In genomic region chr19:44988896-44989563, GRCh38 we compare ENCODE assay signal across 8 cellular contexts. TPM values are rescaled to one million over a fixed set of nuclear protein-coding genes. Genes with fewer than 3 reads are reported as not detected.
DNase-seq lines count a peak whose midpoint lies in the region; ATAC-seq and TF ChIP-seq lines count a peak whose summit lies in the region.

No MANE protein-coding gene starts in this region.

- intact Hi-C loops in prostate gland (cut with DNase I), result no loop called here
- intact Hi-C loops in uterus (cut with DNase I; ENCODE audit: low total_unique reads), result no loop called here

- H4K20me1 ChIP-seq in GM23248 (ENCODE audit: insufficient read depth), result no peaks in the 10 kb centered on the region

- H3K36me3 ChIP-seq in GM23248 (ENCODE audit: low read depth) (no peaks in the 10 kb centered on the region; the same call in 1 of the 2 replicates), Peyer's patch (peaks cover 0 to 87% (median 0%) of the 10 kb centered on the region in 3 donors), gastroesophageal sphincter (peaks cover 0 to 100% of the 10 kb centered on the region in 2 donors), prostate gland (peaks cover 3 to 6% of the 10 kb centered on the region in 2 donors), uterus (no peaks in the 10 kb centered on the region)

- H2AFZ ChIP-seq in GM23248, result no peak overlapping the region

- DNase-seq in AML-193 (lab: John Stamatoyannopoulos, UW) (peak; percentile 19 to 39), GM23248 (peak; percentile 87), Peyer's patch (peak; percentile 64 to 88 (median 81)), prostate gland (ENCODE audit: low spot score) (peak; percentile 40), uterus (peak; percentile 58 to 61)
- peak; percentile 51 for DNase-seq in activated T-helper 9 cell treated with anti-CD3 and anti-CD28 coated beads, Interleukin-2, amount 50 U/mL, for 16 hours (ENCODE audit: low read depth)

- in situ Hi-C loops in GM23248 (cut with MboI), result no loop called here

- H3K9ac ChIP-seq in GM23248, result no peak overlapping the region

- no peaks in the 10 kb centered on the region for H3K9me2 ChIP-seq in GM23248 (ENCODE audit: insufficient read depth)

- no peak overlapping the region for H3K4me2 ChIP-seq in GM23248 (ENCODE audit: unreplicated experiment)

- H3F3A ChIP-seq in GM23248 (ENCODE audit: insufficient read depth), result no peaks in the 10 kb centered on the region

- 60 to 62% methylated on average over 15 of the region's 15 CpGs for WGBS in GM23248 (ENCODE audit: low coverage in 1 of 2, low lambda C conversion rate in 2 of 2, missing lambda C conversion rate in 2 of 2), 2 experiments
- 56% methylated on average over 7 of the region's 15 CpGs; no CpG with 5 or more reads in 1 of the 2 donors for WGBS in gastroesophageal sphincter (ENCODE audit: low coverage in 1 of 2), 2 donors
- WGBS in prostate gland, result 77% methylated on average over 15 of the region's 15 CpGs

- H3K79me2 ChIP-seq in GM23248 (ENCODE audit: insufficient read depth), result no peaks in the 10 kb centered on the region

- TF ChIP-seq CTCF in Peyer's patch (IDR thresholded peaks at IDR 0.05) (peak; percentile 43 to 86 (median 72)), gastroesophageal sphincter (IDR thresholded peaks at IDR 0.05) (peak in 3 of 4 experiments; percentile 55 to 66 (median 59)), prostate gland (IDR thresholded peaks at IDR 0.05) (peak in 2 of 4 experiments; percentile 51 to 55), uterus (IDR thresholded peaks at IDR 0.05) (peak in 3 of 4 experiments; percentile 24 to 35 (median 30))

- peak; percentile 57 for ATAC-seq in gastroesophageal sphincter
- no peak for ATAC-seq in GM21515 (IDR thresholded peaks at IDR 0.05; ENCODE audit: unreplicated experiment)

- H3K4me3 ChIP-seq in GM23248 (no peak overlapping the region), Peyer's patch (no peak overlapping the region), gastroesophageal sphincter (no peak overlapping the region), prostate gland (no peak overlapping the region), uterus (no peak overlapping the region)

- TF ChIP-seq POLR2A in Peyer's patch (IDR thresholded peaks at IDR 0.05) (no peak), gastroesophageal sphincter (IDR thresholded peaks at IDR 0.05) (no peak), prostate gland (IDR thresholded peaks at IDR 0.05) (no peak), uterus (IDR thresholded peaks at IDR 0.05) (no peak)

- H3K27me3 ChIP-seq in GM23248 (replicated peaks; ENCODE audit: insufficient read depth) (no peaks in the 10 kb centered on the region), Peyer's patch (no peaks in the 10 kb centered on the region), gastroesophageal sphincter (no peaks in the 10 kb centered on the region), prostate gland (replicated peaks; ENCODE audit: insufficient read depth) (no peaks in the 10 kb centered on the region), uterus (no peaks in the 10 kb centered on the region)

- H3K9me3 ChIP-seq in GM23248 (ENCODE audit: low read depth), result no peaks in the 10 kb centered on the region
- no peaks in the 10 kb centered on the region for H3K9me3 ChIP-seq in Peyer's patch
- no peaks in the 10 kb centered on the region for H3K9me3 ChIP-seq in gastroesophageal sphincter
- no peaks in the 10 kb centered on the region for H3K9me3 ChIP-seq in prostate gland
- no peaks in the 10 kb centered on the region for H3K9me3 ChIP-seq in uterus

- H3K27ac ChIP-seq in GM23248 (no peak overlapping the region), Peyer's patch (peak overlapping the region in 1 of 4 donors; percentile 42), gastroesophageal sphincter (no peak overlapping the region), prostate gland (no peak overlapping the region), uterus (no peak overlapping the region)

- no peak for TF ChIP-seq EP300 in gastroesophageal sphincter (IDR thresholded peaks at IDR 0.05)

- no peaks in the 10 kb centered on the region for H3K4me1 ChIP-seq in GM23248 (ENCODE audit: insufficient read depth)
- H3K4me1 ChIP-seq in Peyer's patch, result no peaks in the 10 kb centered on the region
- H3K4me1 ChIP-seq in gastroesophageal sphincter, result peaks cover 0 to 5% (median 0%) of the 10 kb centered on the region in 3 donors
- H3K4me1 ChIP-seq in prostate gland (replicated peaks), result no peaks in the 10 kb centered on the region
- H3K4me1 ChIP-seq in uterus, result no peaks in the 10 kb centered on the region

RNA-seq across cellular contexts. Expression of gene RELB, which starts 12.2 kb away (rescaled TPM):
- 9.7 and 12.5 TPM in 2 replicates for total RNA-seq in GM23248 (2014; rRNA removed; shearing (Covaris generic))
- polyA plus RNA-seq in GM23248 (2016; fragmentation: Nextera tagmentation; extraction: Ambion mirVana), result 7.6 and 10.0 TPM in 2 replicates
- total RNA-seq in Peyer's patch (10 to 100 TPM; 13.3 to 49.8 (median 20.4) TPM), gastroesophageal sphincter (1 to 10 TPM; 4.0 to 9.2 (median 6.0) TPM), prostate gland (10 to 100 TPM; 11.0 to 13.0 TPM), uterus (10 to 100 TPM in 2 of 4 donors, 1 to 10 TPM in 2; 1.0 to 52.4 (median 13.9) TPM)

RNA-seq across cellular contexts. Expression of gene CLPTM1, which starts 33.9 kb away (rescaled TPM):
- total RNA-seq in GM23248 (2014; rRNA removed; shearing (Covaris generic)), result 40.5 and 42.5 TPM in 2 replicates
- polyA plus RNA-seq in GM23248 (2016; fragmentation: Nextera tagmentation; extraction: Ambion mirVana), result 103 and 109 TPM in 2 replicates
- total RNA-seq in Peyer's patch, result 100 to 1,000 TPM in 3 of 4 donors, 10 to 100 TPM in 1; 95.7 to 156 (median 125) TPM
- 10 to 100 TPM; 41.7 to 76.3 (median 43.2) TPM for total RNA-seq in gastroesophageal sphincter
- total RNA-seq in prostate gland, result 100 to 1,000 TPM; 102 to 185 TPM
- total RNA-seq in uterus, result 10 to 100 TPM; 30.6 to 99.5 (median 64.2) TPM

RNA-seq across cellular contexts. Expression of gene APOC2, which starts 43.2 kb away (rescaled TPM):
- total RNA-seq in GM23248 (2014; rRNA removed; shearing (Covaris generic)), result not detected in 2 replicates
- not detected in 2 replicates for polyA plus RNA-seq in GM23248 (2016; fragmentation: Nextera tagmentation; extraction: Ambion mirVana)
- total RNA-seq in Peyer's patch (10 to 100 TPM in 2 of 4 donors, 1 to 10 TPM in 2; 4.5 to 13.8 (median 9.5) TPM), gastroesophageal sphincter (not detected), prostate gland (not detected), uterus (not detected)

RNA-seq across cellular contexts. Expression of gene APOC4, which starts 47.0 kb away (rescaled TPM):
- total RNA-seq in GM23248 (2014; rRNA removed; shearing (Covaris generic)), result not detected in 2 replicates
- polyA plus RNA-seq in GM23248 (2016; fragmentation: Nextera tagmentation; extraction: Ambion mirVana), result not detected in 2 replicates
- total RNA-seq in Peyer's patch (not detected), gastroesophageal sphincter (not detected), prostate gland (not detected), uterus (not detected)

RNA-seq across cellular contexts. Expression of gene CLASRP, which starts 49.8 kb away (rescaled TPM):
- 12.3 and 45.1 TPM in 2 replicates for total RNA-seq in GM23248 (2014; rRNA removed; shearing (Covaris generic))
- polyA plus RNA-seq in GM23248 (2016; fragmentation: Nextera tagmentation; extraction: Ambion mirVana), result 9.2 and 10.1 TPM in 2 replicates
- total RNA-seq in Peyer's patch (100 to 1,000 TPM in 3 of 4 donors, 10 to 100 TPM in 1; 94.2 to 310 (median 147) TPM), gastroesophageal sphincter (10 to 100 TPM; 33.6 to 82.5 (median 54.7) TPM), prostate gland (100 to 1,000 TPM in 1 of 2 donors, 10 to 100 TPM in 1; 97.8 to 162 TPM), uterus (100 to 1,000 TPM in 1 of 4 donors, 10 to 100 TPM in 3; 36.6 to 107 (median 73.9) TPM)

Comparison
In these comparisons a context has a peak if more than half of its experiments do, and no peak if none do; other contexts are left out.
1. DNase-seq: peak in every context shown above with its lines; median percentile 87 in GM23248; 81 in Peyer's patch; 60 in uterus; 51 in activated T-helper 9 cell treated with anti-CD3 and anti-CD28 coated beads, Interleukin-2, amount 50 U/mL, for 16 hours; 40 in prostate gland; 29 in AML-193.